Comparison of ENCODE assay signal across 18 cellular contexts in genomic region chr7:289209-289755, GRCh38. TPM values are rescaled to one million over a fixed set of nuclear protein-coding genes. Genes with fewer than 3 reads are reported as not detected.
DNase-seq lines count a peak whose midpoint lies in the region; ATAC-seq and TF ChIP-seq lines count a peak whose summit lies in the region.
"Had no signal": no experiment of that assay in that cellular context is flagged by ENCODE, and none has a peak within 500 bp of the region (broad histone marks: within the 10 kb centered on the region; RNA-seq: fewer than 3 reads in every experiment).

No MANE protein-coding gene starts in this region.

- peak; percentile 9 for DNase-seq in activated effector memory CD4-positive, alpha-beta T cell treated with anti-CD3 and anti-CD28 coated beads, Interleukin-2, amount 50 U/mL, for 16 hours
- no peak for DNase-seq in activated effector memory CD4-positive, alpha-beta T cell treated with Interleukin-2 at 50 U/mL for 16 hours
- DNase-seq in endothelial cell (ENCODE audit: low spot score), result no peak
- peak; percentile 70 for DNase-seq in posterior vena cava (ENCODE audit: low spot score)
- no peak for DNase-seq in AG08395 (ENCODE audit: low spot score)
- no peak for DNase-seq in NCI-H2029 treated with DMSO at 0.1 percent for 48 hours (lab: John Stamatoyannopoulos, UW)
- no peak for DNase-seq in stimulated activated effector memory CD8-positive, alpha-beta T cell treated with anti-CD3 and anti-CD28 coated beads, Interleukin-12 subunit alpha, Interleukin-12 subunit beta, amount 100 ng/mL, for 72 hours (ENCODE audit: low spot score in 2 of 2)
- DNase-seq: GDM1, GOT3, HFFc6, Kasumi-1, MM.1S, NCI-H1092 treated with DMSO at 0.1 percent for 48 hours, NCI-H524 had no signal

- no peaks in the 10 kb centered on the region for H3K4me1 Mint-ChIP-seq in endothelial cell (ENCODE audit: unreplicated experiment)
- no peaks in the 10 kb centered on the region for H3K4me1 Mint-ChIP-seq in stimulated activated effector memory CD8-positive, alpha-beta T cell treated with anti-CD3 and anti-CD28 coated beads, Interleukin-12 subunit alpha, Interleukin-12 subunit beta, amount 100 ng/mL, for 72 hours
- H3K4me1 Mint-ChIP-seq: IgD-negative memory B cell had no signal

- intact Hi-C loops in posterior vena cava (cut with DNase I), result no loop called here

- H3K27ac Mint-ChIP-seq in endothelial cell (ENCODE audit: unreplicated experiment), result no peak overlapping the region
- no peak overlapping the region for H3K27ac Mint-ChIP-seq in stimulated activated effector memory CD8-positive, alpha-beta T cell treated with anti-CD3 and anti-CD28 coated beads, Interleukin-12 subunit alpha, Interleukin-12 subunit beta, amount 100 ng/mL, for 72 hours
- H3K27ac Mint-ChIP-seq: HFFc6, IgD-negative memory B cell had no signal

- H3K4me3 Mint-ChIP-seq in endothelial cell (ENCODE audit: unreplicated experiment), result peak overlapping the region; percentile 42
- H3K4me3 Mint-ChIP-seq in stimulated activated effector memory CD8-positive, alpha-beta T cell treated with anti-CD3 and anti-CD28 coated beads, Interleukin-12 subunit alpha, Interleukin-12 subunit beta, amount 100 ng/mL, for 72 hours, result no peak overlapping the region
- H3K4me3 Mint-ChIP-seq: HFFc6, IgD-negative memory B cell had no signal

- H3K27me3 Mint-ChIP-seq in endothelial cell (ENCODE audit: unreplicated experiment), result peaks cover 7% of the 10 kb centered on the region

- H3K9me3 Mint-ChIP-seq in endothelial cell (ENCODE audit: unreplicated experiment), result peaks cover 8% of the 10 kb centered on the region
- H3K9me3 Mint-ChIP-seq in stimulated activated effector memory CD8-positive, alpha-beta T cell treated with anti-CD3 and anti-CD28 coated beads, Interleukin-12 subunit alpha, Interleukin-12 subunit beta, amount 100 ng/mL, for 72 hours, result no peaks in the 10 kb centered on the region
- H3K9me3 Mint-ChIP-seq: HFFc6, IgD-negative memory B cell had no signal

- peaks cover 3% of the 10 kb centered on the region for H3K36me3 Mint-ChIP-seq in endothelial cell (ENCODE audit: low read depth, unreplicated experiment)
- no peaks in the 10 kb centered on the region for H3K36me3 Mint-ChIP-seq in stimulated activated effector memory CD8-positive, alpha-beta T cell treated with anti-CD3 and anti-CD28 coated beads, Interleukin-12 subunit alpha, Interleukin-12 subunit beta, amount 100 ng/mL, for 72 hours
- H3K36me3 Mint-ChIP-seq: IgD-negative memory B cell had no signal

- no peak for TF ChIP-seq CTCF in endothelial cell (IDR thresholded peaks at IDR 0.05; ENCODE audit: unreplicated experiment)

- ATAC-seq in stimulated activated effector memory CD8-positive, alpha-beta T cell treated with anti-CD3 and anti-CD28 coated beads, Interleukin-12 subunit alpha, Interleukin-12 subunit beta, amount 100 ng/mL, for 72 hours, result no peak
- ATAC-seq in GM19397 (IDR thresholded peaks at IDR 0.05; ENCODE audit: unreplicated experiment), result no peak
- ATAC-seq: GM12878 had no signal

RNA-seq across cellular contexts. Expression of gene FOXL3, which starts 0.7 kb away (rescaled TPM):
- total RNA-seq in endothelial cell (ENCODE audit: unreplicated experiment) (not detected), posterior vena cava (not detected)
- total RNA-seq: A172, GM12878, HFFc6 had no signal

Comparison
In these comparisons a context has a peak if more than half of its experiments do, and no peak if none do; other contexts are left out.
1. DNase-seq: peak in activated effector memory CD4-positive, alpha-beta T cell treated with anti-CD3 and anti-CD28 coated beads, Interleukin-2, amount 50 U/mL, for 16 hours (single experiment) and posterior vena cava (single experiment); none in activated effector memory CD4-positive, alpha-beta T cell treated with Interleukin-2 at 50 U/mL for 16 hours (single experiment), endothelial cell (single experiment), AG08395 (single experiment), NCI-H2029 treated with DMSO at 0.1 percent for 48 hours (single experiment) and stimulated activated effector memory CD8-positive, alpha-beta T cell treated with anti-CD3 and anti-CD28 coated beads, Interleukin-12 subunit alpha, Interleukin-12 subunit beta, amount 100 ng/mL, for 72 hours (0 of 2).